8 cellular contexts compared by ENCODE assay signal in the genomic region with DNA sequence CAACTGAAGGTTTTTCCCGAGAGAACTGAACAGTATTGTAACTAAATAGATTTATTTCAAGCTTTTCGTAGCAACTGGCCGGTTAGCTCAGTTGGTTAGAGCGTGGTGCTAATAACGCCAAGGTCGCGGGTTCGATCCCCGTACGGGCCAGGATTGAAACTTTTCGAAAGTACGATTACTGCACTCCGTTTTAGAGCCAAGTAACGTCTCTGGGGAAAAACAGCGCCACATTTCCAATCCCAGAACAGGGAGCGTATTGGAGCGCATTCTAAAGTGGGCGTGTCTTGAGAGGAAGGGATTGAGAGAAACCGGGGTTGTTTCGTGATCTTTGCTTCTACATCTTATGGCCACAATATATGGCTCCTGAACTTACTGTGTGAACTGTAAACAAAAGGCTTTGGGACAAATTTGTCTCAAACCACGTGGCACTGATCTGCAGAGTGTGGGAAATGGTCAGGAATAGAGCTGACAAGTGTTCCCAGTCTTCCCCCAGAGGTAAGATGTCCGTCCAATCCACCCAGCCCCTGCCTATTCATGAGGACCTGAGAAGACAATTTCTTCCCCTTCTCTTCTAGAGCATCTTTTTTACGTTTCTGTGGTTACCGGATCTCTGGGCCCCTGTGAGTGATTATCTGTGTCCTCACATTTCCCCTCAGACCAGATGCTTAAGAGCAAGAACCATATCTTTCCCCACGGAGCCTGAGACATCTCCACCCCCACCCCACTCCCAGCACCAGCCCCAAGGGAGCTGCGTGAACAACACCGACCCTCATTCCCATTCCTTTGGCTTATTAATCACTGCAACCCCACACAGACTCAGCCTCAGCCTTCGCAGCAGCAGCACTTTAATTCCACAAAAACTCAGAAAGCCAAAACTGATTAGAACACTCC. TPM values are rescaled to one million over a fixed set of nuclear protein-coding genes. Genes with fewer than 3 reads are reported as not detected.
A peak's percentile ranks its signal among the peaks of the same experiment; 100 is the strongest.
DNase-seq lines count a peak whose midpoint lies in the region; ATAC-seq, FAIRE-seq and TF ChIP-seq lines count a peak whose summit lies in the region.

No MANE protein-coding gene starts in this region.

- peak; percentile 20 for ATAC-seq in HG03432 (IDR thresholded peaks at IDR 0.05; ENCODE audit: unreplicated experiment)
- peak; percentile 42 for ATAC-seq in left colon
- ATAC-seq in GM19035 (IDR thresholded peaks at IDR 0.05; ENCODE audit: unreplicated experiment): no peak

- DNase-seq in GM12891 (ENCODE audit: insufficient read length, low spot score): no peak
- DNase-seq in NCI-H524 (lab: John Stamatoyannopoulos, UW): peak; percentile 90
- peak; percentile 87 to 93 for DNase-seq in activated CD4-positive, alpha-beta T cell treated with anti-CD3 and anti-CD28 coated beads for 4 hours
- peak; percentile 99 for DNase-seq in dedifferentiated amniotic fluid mesenchymal stem cell (ENCODE audit: extremely low spot score)
- peak; percentile 87 to 88 for DNase-seq in left colon
- peak; percentile 72 to 88 for DNase-seq in stimulated activated CD4-positive, alpha-beta T cell treated with anti-CD3 and anti-CD28 coated beads, Interleukin-1b, Interleukin-23, amount 100 ng/mL, for 1 hour (ENCODE audit: low read depth in 2 of 2)

- TF ChIP-seq POLR2A in GM12891 (IDR thresholded peaks at IDR 0.05; ENCODE audit: low read depth, low read length): peak; percentile 54

- intact Hi-C loops in left colon (cut with DNase I, micrococcal nuclease): loop anchor here in 1 of 2 donors (10.0 kb wide), 1 partner anchor 63 kb away; a partner anchor contains a TSS

- FAIRE-seq in GM12891 (lab: Jason Lieb, UNC): no peak

TF ChIP-seq in GM12891, 5 proteins besides CTCF, POLR2A, EP300 and RAD21:
- 0 out of 2 replicates have a peak, but pooled peaks have one; percentile 14 for TF ChIP-seq TAF1 (IDR thresholded peaks at IDR 0.05; ENCODE audit: low read depth, low read length)
- TF ChIP-seq PAX5 (IDR thresholded peaks at IDR 0.05; ENCODE audit: insufficient read depth, low read length, severe bottlenecking): no peak
TF ChIP-seq in GM12891: peak in this region for 1.

RNA-seq across cellular contexts. Expression of a gene that starts 2.2 kb away (rescaled TPM):
- polyA plus RNA-seq in GM12891 (2012; ENCODE audit: low read depth, missing spikeins): 5.5 TPM
- 10 to 100 TPM; 12.2 to 13.3 TPM for total RNA-seq in left colon

RNA-seq across cellular contexts. Expression of a gene that starts 11.6 kb away (rescaled TPM):
- polyA plus RNA-seq in GM12891 (2012; ENCODE audit: low read depth, missing spikeins): 14.7 TPM
- 10 to 100 TPM; 11.3 to 12.6 TPM for total RNA-seq in left colon

RNA-seq across cellular contexts. Expression of a gene that starts 22.6 kb away (rescaled TPM):
- 69.4 TPM for polyA plus RNA-seq in GM12891 (2012; ENCODE audit: low read depth, missing spikeins)
- total RNA-seq in left colon: 10 to 100 TPM in 1 of 2 donors, 1 to 10 TPM in 1; 6.4 to 22.4 TPM

RNA-seq across cellular contexts. Expression of a gene that starts 25.0 kb away (rescaled TPM):
- 40.0 TPM for polyA plus RNA-seq in GM12891 (2012; ENCODE audit: low read depth, missing spikeins)
- 10 to 100 TPM; 45.1 to 56.3 TPM for total RNA-seq in left colon

RNA-seq across cellular contexts. Expression of a gene that starts 35.6 kb away (rescaled TPM):
- 17.1 TPM for polyA plus RNA-seq in GM12891 (2012; ENCODE audit: low read depth, missing spikeins)
- total RNA-seq in left colon: 100 to 1,000 TPM in 1 of 2 donors, 10 to 100 TPM in 1; 35.0 to 113 TPM
